In the genomic region with DNA sequence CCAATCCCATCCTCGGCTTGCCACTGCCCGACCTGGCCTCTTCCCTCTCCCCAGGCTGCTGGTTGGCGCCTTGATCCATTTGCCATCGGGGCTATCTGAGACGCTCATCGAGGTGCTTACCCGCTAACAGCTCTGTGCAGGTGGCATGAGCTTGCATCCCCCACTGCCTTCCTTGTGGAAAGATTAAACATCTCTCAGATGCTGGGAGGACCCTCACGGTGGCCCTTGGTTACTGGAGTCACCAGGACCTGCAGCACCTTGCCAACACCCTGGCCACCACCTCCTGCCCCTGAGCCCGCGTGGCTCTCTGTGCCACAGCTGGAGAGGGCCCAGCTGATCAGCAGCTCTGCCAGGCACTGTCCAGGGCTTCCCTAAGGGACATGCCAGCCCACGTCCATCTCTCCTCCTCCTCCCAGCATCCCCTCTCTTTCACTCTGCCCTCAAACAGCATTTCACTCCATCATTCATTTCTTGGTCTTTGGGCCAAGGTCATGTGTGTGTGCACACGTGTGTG, we compare ENCODE assay signal across 14 cellular contexts.
A peak's percentile ranks its signal among the peaks of the same experiment; 100 is the strongest.
DNase-seq lines count a peak whose midpoint lies in the region; ATAC-seq and TF ChIP-seq lines count a peak whose summit lies in the region.
"Had no signal": no experiment of that assay in that cellular context is flagged by ENCODE, and none has a peak within 500 bp of the region (broad histone marks: within the 10 kb centered on the region; RNA-seq: fewer than 3 reads in every experiment).

No MANE protein-coding gene starts in this region.

- no peaks in the 10 kb centered on the region for H4K20me1 ChIP-seq in osteoblast (ENCODE audit: insufficient read depth, low read length)

- H3K4me2 ChIP-seq in osteoblast (ENCODE audit: insufficient read depth, low read length), result no peak overlapping the region
- H3K4me2 ChIP-seq: A549, GM23338 had no signal

- no peak overlapping the region for H2AFZ ChIP-seq in osteoblast (ENCODE audit: low read length)
- H2AFZ ChIP-seq: GM23338 had no signal

- H3K27me3 ChIP-seq in dorsolateral prefrontal cortex (peaks cover 0 to 45% (median 0%) of the 10 kb centered on the region in 45 donors), osteoblast (ENCODE audit: insufficient read depth, low read length) (peaks cover 15% of the 10 kb centered on the region)

- intact Hi-C loops in dorsolateral prefrontal cortex (cut with DNase I), result no loop called here

- TF ChIP-seq CTCF in HEK293 (tag by site-specific recombination; IDR thresholded peaks at IDR 0.05), result no peak
- no peak for TF ChIP-seq CTCF in dorsolateral prefrontal cortex (IDR thresholded peaks at IDR 0.05 in 54 of 56, conservative IDR thresholded peaks at IDR 0.05 in 2 of 56; ENCODE audit: low read depth in 1 of 56, partially characterized antibody in 56 of 56)
- no peak for TF ChIP-seq CTCF in osteoblast (IDR thresholded peaks at IDR 0.05; ENCODE audit: extremely low read depth, low read depth, low read length)

- peak; percentile 37 to 55 for DNase-seq in NCI-H524 (lab: John Stamatoyannopoulos, UW)
- DNase-seq in dorsolateral prefrontal cortex, result no peak
- peak; percentile 60 for DNase-seq in osteoblast (ENCODE audit: insufficient read length, low spot score, missing footprints)
- no peak for DNase-seq in DMS153 (lab: John Stamatoyannopoulos, UW)
- DNase-seq in NCI-H774 (lab: John Stamatoyannopoulos, UW), result no peak
- DNase-seq: BE2C; CD8-positive, alpha-beta T cell; DND-41; GDM1; H9 had no signal

- CTCF ChIA-PET in HEK293 (lab: Yijun Ruan, JAX), result no interaction called here

- H3K79me2 ChIP-seq in osteoblast (ENCODE audit: insufficient read depth, low read length), result no peaks in the 10 kb centered on the region

- H3K4me1 ChIP-seq in HEK293 (ENCODE audit: control insufficient read depth, insufficient read depth, low read length) (no peaks in the 10 kb centered on the region), osteoblast (ENCODE audit: insufficient read depth, low read length) (no peaks in the 10 kb centered on the region)
- H3K4me1 ChIP-seq: BE2C had no signal

- POLR2A ChIA-PET in HEK293 (lab: Yijun Ruan, JAX), result no interaction called here

- ATAC-seq in esophagus mucosa, result no peak
- ATAC-seq: A549; CD8-positive, alpha-beta T cell had no signal

- no peaks in the 10 kb centered on the region for H3K9me3 ChIP-seq in HEK293 (ENCODE audit: control insufficient read depth, insufficient read depth, low read depth, low read length)
- H3K9me3 ChIP-seq in osteoblast (ENCODE audit: low read depth, low read length), result no peaks in the 10 kb centered on the region
- H3K9me3 ChIP-seq: A549, BE2C had no signal

- H3K36me3 ChIP-seq in HEK293 (ENCODE audit: control insufficient read depth in 2 of 2, insufficient read depth in 1 of 2, low read length in 2 of 2), result no peaks in the 10 kb centered on the region
- H3K36me3 ChIP-seq in osteoblast (ENCODE audit: insufficient read depth, low read length), result no peaks in the 10 kb centered on the region
- H3K36me3 ChIP-seq: BE2C had no signal

- H3K27ac ChIP-seq in HEK293 (ENCODE audit: extremely low read depth, low read depth, low read length) (no peak overlapping the region), dorsolateral prefrontal cortex (peak overlapping the region in 30 of 59 donors; percentile 16 to 79 (median 52)), osteoblast (ENCODE audit: low read depth, low read length) (no peak overlapping the region)
- H3K27ac ChIP-seq: A549 had no signal

- H3K4me3 ChIP-seq in HEK293 (ENCODE audit: low read depth, low read length) (no peak overlapping the region), dorsolateral prefrontal cortex (no peak overlapping the region), osteoblast (ENCODE audit: insufficient read depth, low read length) (no peak overlapping the region)
- H3K4me3 ChIP-seq: A549, GM23338 had no signal

TF ChIP-seq in HEK293, 187 proteins besides CTCF, POLR2A, EP300 and RAD21:
- TF ChIP-seq ZBTB17 (tag by site-specific recombination; IDR thresholded peaks at IDR 0.05) (peak; percentile 70), ZNF677 (tag by site-specific recombination; IDR thresholded peaks at IDR 0.05) (no peak)
TF ChIP-seq in HEK293: peak in this region for 1.

Comparison
In these comparisons a context has a peak if more than half of its experiments do, and no peak if none do; other contexts are left out.
1. H3K27ac ChIP-seq: peak in dorsolateral prefrontal cortex (30 of 59); none in HEK293 (single experiment) and osteoblast (single experiment).
2. DNase-seq: peak in NCI-H524 (2 of 2) and osteoblast (single experiment); none in dorsolateral prefrontal cortex (0 of 10), DMS153 (single experiment) and NCI-H774 (single experiment).